Comparison of ENCODE assay signal across 8 cellular contexts in genomic region chr3:169863458-169863899, GRCh38. TPM values are rescaled to one million over a fixed set of nuclear protein-coding genes. Genes with fewer than 3 reads are reported as not detected.
A peak's percentile ranks its signal among the peaks of the same experiment; 100 is the strongest.
DNase-seq lines count a peak whose midpoint lies in the region; ATAC-seq and TF ChIP-seq lines count a peak whose summit lies in the region.

No MANE protein-coding gene starts in this region.

- H3K36me3 Mint-ChIP-seq in CD14-positive monocyte, result no peaks in the 10 kb centered on the region

- no TSS peak for BruUV-seq in IMR-90 (replicated peaks; lab: Mats Ljungman, UMichigan)
- no TSS peak for BruUV-seq in PC-3 (replicated peaks; lab: Mats Ljungman, UMichigan)

- no peak overlapping the region for H2BK120ac ChIP-seq in IMR-90 (ENCODE audit: low read depth, low read length)

- H3K18ac ChIP-seq in IMR-90 (ENCODE audit: low read depth, low read length), result no peak overlapping the region

- H3K4me3 ChIP-seq in IMR-90 (ENCODE audit: insufficient read depth, low read depth, low read length) (no peak overlapping the region), PC-3 (ENCODE audit: low read length) (no peak overlapping the region), fibroblast of pulmonary artery (replicated peaks; ENCODE audit: low read depth, low read length) (no peak overlapping the region), thoracic aorta (no peak overlapping the region)

- in situ Hi-C loops in IMR-90 (cut with MboI; ENCODE audit: low sequenced_read_pairs), result loop anchor here (10.0 kb wide), 1 partner anchor 191 kb away; no protein-coding TSS in a partner anchor

- H3K23ac ChIP-seq in IMR-90 (ENCODE audit: low read depth, low read length), result no peak overlapping the region

- H3K9ac ChIP-seq in IMR-90 (ENCODE audit: low read depth, low read length), result no peak overlapping the region
- H3K9ac ChIP-seq in PC-3 (ENCODE audit: low read length), result no peak overlapping the region

- peak; percentile 94 for TF ChIP-seq CTCF in CD14-positive monocyte (IDR thresholded peaks at IDR 0.05)
- peak; percentile 82 for TF ChIP-seq CTCF in IMR-90 (conservative IDR thresholded peaks at IDR 0.05; ENCODE audit: low read depth, low read length)
- peak; percentile 97 for TF ChIP-seq CTCF in PC-3 (conservative IDR thresholded peaks at IDR 0.05; ENCODE audit: low read depth, low read length)
- peak; percentile 93 for TF ChIP-seq CTCF in fibroblast of pulmonary artery (IDR thresholded peaks at IDR 0.05; ENCODE audit: low read length, missing control alignments)
- TF ChIP-seq CTCF in thoracic aorta (IDR thresholded peaks at IDR 0.05), result peak; percentile 90

- no peak overlapping the region for H3K56ac ChIP-seq in IMR-90 (ENCODE audit: extremely low read depth, insufficient read depth, low read length)

- H3K4me1 ChIP-seq in IMR-90 (ENCODE audit: control insufficient read depth, insufficient read depth, low read length) (no peaks in the 10 kb centered on the region), PC-3 (ENCODE audit: insufficient read depth, low read length) (no peaks in the 10 kb centered on the region), thoracic aorta (ENCODE audit: control insufficient read depth in 1 of 2, low read depth in 2 of 2) (no peaks in the 10 kb centered on the region)

- H2AK5ac ChIP-seq in IMR-90 (ENCODE audit: low read depth, low read length), result no peak overlapping the region

- no peak overlapping the region for H2AK9ac ChIP-seq in IMR-90 (replicated peaks; ENCODE audit: low read depth, low read length, poor library complexity)

- no peak overlapping the region for H3K4me2 ChIP-seq in IMR-90 (ENCODE audit: low read depth, low read length)
- H3K4me2 ChIP-seq in PC-3 (ENCODE audit: low read length), result 0 out of 2 replicates have a peak overlapping the region, but pooled peaks have one; percentile 20

- peaks cover 4% of the 10 kb centered on the region; the same call in 1 of the 2 replicates for H3K27me3 ChIP-seq in IMR-90 (ENCODE audit: control insufficient read depth, insufficient read depth, low read length)
- H3K27me3 ChIP-seq in PC-3 (ENCODE audit: low read length), result no peaks in the 10 kb centered on the region
- H3K27me3 ChIP-seq in thoracic aorta (replicated peaks; ENCODE audit: insufficient read depth), result no peaks in the 10 kb centered on the region

- H2BK15ac ChIP-seq in IMR-90 (ENCODE audit: low read depth, low read length), result no peak overlapping the region

- POLR2A ChIA-PET in IMR-90 (lab: Charles Lee; ENCODE audit: unreplicated experiment), result no interaction called here
- POLR2A ChIA-PET in PC-3 (lab: Charles Lee; ENCODE audit: unreplicated experiment), result interaction anchor here (0.7 kb wide), 1 partner anchor 97 kb away, joined by 4 read pairs; no protein-coding TSS in a partner anchor

- H3K27ac Mint-ChIP-seq in CD14-positive monocyte, result no peak overlapping the region

- no peak overlapping the region for H2BK5ac ChIP-seq in IMR-90 (ENCODE audit: low read depth, low read length, poor library complexity, severe bottlenecking)

- no peaks in the 10 kb centered on the region for H3K36me3 ChIP-seq in IMR-90 (ENCODE audit: control insufficient read depth, insufficient read depth, low read length)
- H3K36me3 ChIP-seq in PC-3 (ENCODE audit: low read depth, low read length), result no peaks in the 10 kb centered on the region
- H3K36me3 ChIP-seq in thoracic aorta, result no peaks in the 10 kb centered on the region

- H3K9me3 Mint-ChIP-seq in CD14-positive monocyte, result no peaks in the 10 kb centered on the region

- TF ChIP-seq POLR2A in IMR-90 (IDR thresholded peaks at IDR 0.05; ENCODE audit: low read depth, low read length), result no peak

- WGBS in IMR-90 (ENCODE audit: extremely low coverage in 2 of 2, insufficient read length in 1 of 2), 2 experiments, result no CpG with 5 or more reads among the region's 6 CpGs

- H2BK20ac ChIP-seq in IMR-90 (ENCODE audit: low read depth, low read length), result no peak overlapping the region

- no peak overlapping the region for H4K5ac ChIP-seq in IMR-90 (ENCODE audit: low read depth, low read length)

- no peak overlapping the region for H2AFZ ChIP-seq in IMR-90 (replicated peaks; ENCODE audit: low read length, poor library complexity)
- H2AFZ ChIP-seq in PC-3 (ENCODE audit: low read length), result no peak overlapping the region

- peaks cover 18% of the 10 kb centered on the region for H3K4me1 Mint-ChIP-seq in CD14-positive monocyte

- no peaks in the 10 kb centered on the region for H3K79me2 ChIP-seq in PC-3 (ENCODE audit: low read length)

- TF ChIP-seq RAD21 in IMR-90 (IDR thresholded peaks at IDR 0.05; ENCODE audit: low read length), result peak; percentile 85

- CTCF ChIA-PET in IMR-90 (lab: Yijun Ruan, JAX) (interaction anchor here (1.0 kb wide), 1 partner anchor 18 kb away, joined by 4 read pairs; no protein-coding TSS in a partner anchor), PC-3 (lab: Charles Lee) (no interaction called here)

- no peaks in the 10 kb centered on the region for H3F3A ChIP-seq in PC-3 (ENCODE audit: low read length, unreplicated experiment)

- H3K27ac ChIP-seq in IMR-90 (ENCODE audit: insufficient read depth, low read length) (no peak overlapping the region), PC-3 (ENCODE audit: low read length) (no peak overlapping the region), thoracic aorta (no peak overlapping the region)

- no peaks in the 10 kb centered on the region for H3K79me1 ChIP-seq in IMR-90 (ENCODE audit: low read depth in 1 of 2, low read length in 2 of 2)

- H3K9me2 ChIP-seq in PC-3 (replicated peaks; ENCODE audit: low read length), result no peaks in the 10 kb centered on the region

- intact Hi-C loops in CD14-positive monocyte (cut with micrococcal nuclease) (loop anchor here (10.0 kb wide), 7 partner anchors 61 to 191 kb away; partner anchors contain the start of genes ACTRT3 (in 1 of the 2), SEC62 (in 1 of the 2) and TERC (in 1 of the 2)), IMR-90 (cut with micrococcal nuclease) (loop anchor here (1.0 to 10.0 kb wide), 4 partner anchors 104 to 414 kb away; partner anchors contain the start of gene SEC62), PC-3 (cut with micrococcal nuclease) (loop anchor here (1.0 to 5.0 kb wide), 3 partner anchors 101 to 191 kb away; partner anchors contain the start of gene SEC62)

- peak; percentile 57 for DNase-seq in CD14-positive monocyte (ENCODE audit: low spot score)
- peak; percentile 72 for DNase-seq in IMR-90
- DNase-seq in PC-3, result peak; percentile 92
- peak; percentile 31 for DNase-seq in activated T-helper 1 cell treated with Interleukin-2 at 50 U/mL for 16 hours (ENCODE audit: low read depth)
- DNase-seq in fibroblast of pulmonary artery (ENCODE audit: low read depth), result peak; percentile 87
- DNase-seq in non-pigmented ciliary epithelial cell (ENCODE audit: low read depth), result peak; percentile 31
- no peak for DNase-seq in thoracic aorta (ENCODE audit: low spot score)

- H3K9me3 ChIP-seq in IMR-90 (ENCODE audit: control insufficient read depth, insufficient read depth, low read length), result no peaks in the 10 kb centered on the region
- no peaks in the 10 kb centered on the region for H3K9me3 ChIP-seq in PC-3 (ENCODE audit: low read length)
- no peaks in the 10 kb centered on the region for H3K9me3 ChIP-seq in thoracic aorta

- H4K8ac ChIP-seq in IMR-90 (ENCODE audit: low read depth in 2 of 2, low read length in 2 of 2), result no peak overlapping the region

- no peak overlapping the region for H3K4ac ChIP-seq in IMR-90 (ENCODE audit: low read depth, low read length)

- no peak overlapping the region for H4K91ac ChIP-seq in IMR-90 (ENCODE audit: insufficient read depth, low read depth, low read length)

- H4K20me1 ChIP-seq in IMR-90 (ENCODE audit: insufficient read depth, low read length) (no peaks in the 10 kb centered on the region), PC-3 (ENCODE audit: low read length) (no peaks in the 10 kb centered on the region)

- no peaks in the 10 kb centered on the region for H3K9me1 ChIP-seq in IMR-90 (ENCODE audit: insufficient read depth, low read length)

- H3K27me3 Mint-ChIP-seq in CD14-positive monocyte (ENCODE audit: low read depth in 3 of 3), result peaks cover 3 to 14% (median 3%) of the 10 kb centered on the region in 3 donors

- dilution Hi-C loops in IMR-90 (cut with HindIII; ENCODE audit: low sequenced_read_pairs, unreplicated experiment), result no loop called here

- no peak overlapping the region for H3K4me3 Mint-ChIP-seq in CD14-positive monocyte

- ATAC-seq in GM19455 (IDR thresholded peaks at IDR 0.05; ENCODE audit: unreplicated experiment) (peak; percentile 73), IMR-90 (ENCODE audit: low read depth) (peak; percentile 95), PC-3 (peak; percentile 89), thoracic aorta (ENCODE audit: insufficient number of reproducible peaks, low FRiP score, low read depth) (no peak)

- no peak overlapping the region for H3K14ac ChIP-seq in IMR-90 (replicated peaks; ENCODE audit: low read depth, low read length)

TF ChIP-seq in IMR-90, 13 proteins besides CTCF, POLR2A, EP300 and RAD21 (continues in another document):
- peak; percentile 62 for TF ChIP-seq SMC3 (IDR thresholded peaks at IDR 0.05; ENCODE audit: low read depth, low read length)

RNA-seq across cellular contexts. Expression of gene LRRC31, which starts 6.3 kb away (rescaled TPM):
- not detected for polyA plus RNA-seq in CD14-positive monocyte
- not detected in 2 replicates for total RNA-seq in IMR-90 (2012; rRNA removed)
- polyA plus RNA-seq in IMR-90 (2012; rRNA removed), result not detected in 2 replicates
- polyA plus RNA-seq in IMR-90 (2012; cell fraction: cytosol; rRNA removed), result not detected in 2 replicates
- not detected in 2 replicates for polyA plus RNA-seq in IMR-90 (2012; cell fraction: nucleus; rRNA removed; ENCODE audit: low replicate concordance)
- total RNA-seq in PC-3 (2014; rRNA removed), result 0.04 TPM in 1 of 2 replicates, not detected in the other
- not detected for total RNA-seq in thoracic aorta

RNA-seq across cellular contexts. Expression of gene SAMD7, which starts 47.9 kb away (rescaled TPM):
- polyA plus RNA-seq in CD14-positive monocyte, result not detected
- not detected in 2 replicates for total RNA-seq in IMR-90 (2012; rRNA removed)
- not detected in 2 replicates for polyA plus RNA-seq in IMR-90 (2012; rRNA removed)
- polyA plus RNA-seq in IMR-90 (2012; cell fraction: cytosol; rRNA removed), result not detected in 2 replicates
- polyA plus RNA-seq in IMR-90 (2012; cell fraction: nucleus; rRNA removed; ENCODE audit: low replicate concordance), result not detected in 2 replicates
- total RNA-seq in PC-3 (2014; rRNA removed), result not detected in 2 replicates
- total RNA-seq in thoracic aorta, result not detected

RNA-seq across cellular contexts. Expression of gene LRRC34, which starts 50.8 kb away (rescaled TPM):
- polyA plus RNA-seq in CD14-positive monocyte (under 1 TPM; 0.25 to 0.61 TPM), IMR-90 (2012; rRNA removed) (0.60 and 0.91 TPM in 2 replicates)
- total RNA-seq in IMR-90 (2012; rRNA removed) (0.90 and 1.1 TPM in 2 replicates), PC-3 (2014; rRNA removed) (1.8 and 3.8 TPM in 2 replicates), thoracic aorta (1 to 10 TPM; 4.5 to 5.1 TPM)
- polyA plus RNA-seq in IMR-90 (2012; cell fraction: cytosol; rRNA removed), result 0.10 and 0.15 TPM in 2 replicates
- 0.23 and 0.68 TPM in 2 replicates for polyA plus RNA-seq in IMR-90 (2012; cell fraction: nucleus; rRNA removed; ENCODE audit: low replicate concordance)

RNA-seq across cellular contexts. Expression of gene LRRIQ4, which starts 50.8 kb away (rescaled TPM):
- polyA plus RNA-seq in CD14-positive monocyte (not detected), IMR-90 (2012; rRNA removed) (not detected in 2 replicates)
- total RNA-seq in IMR-90 (2012; rRNA removed) (not detected in 2 replicates), PC-3 (2014; rRNA removed) (0.52 TPM in 1 of 2 replicates, not detected in the other), thoracic aorta (not detected)
- polyA plus RNA-seq in IMR-90 (2012; cell fraction: cytosol; rRNA removed), result 0.02 TPM in 1 of 2 replicates, not detected in the other
- not detected in 2 replicates for polyA plus RNA-seq in IMR-90 (2012; cell fraction: nucleus; rRNA removed; ENCODE audit: low replicate concordance)
